In genomic region chr7:118185163-118185860, GRCh38 we compare ENCODE assay signal across 8 cellular contexts. TPM values are rescaled to one million over a fixed set of nuclear protein-coding genes. Genes with fewer than 3 reads are reported as not detected.
A peak's percentile ranks its signal among the peaks of the same experiment; 100 is the strongest.
DNase-seq lines count a peak whose midpoint lies in the region; TF ChIP-seq lines count a peak whose summit lies in the region.

No MANE protein-coding gene starts in this region.

- peak overlapping the region in 4 of 5 experiments; percentile 20 to 75 (median 39) for H3K27ac Mint-ChIP-seq in brain

- no peaks in the 10 kb centered on the region for H3K27me3 ChIP-seq in BE2C
- no peaks in the 10 kb centered on the region for H3K27me3 ChIP-seq in HUES64 (ENCODE audit: insufficient read depth, low read length)
- H3K27me3 ChIP-seq in muscle layer of duodenum (ENCODE audit: low read depth, low read length), result no peaks in the 10 kb centered on the region

- H3K4me3 ChIP-seq in BE2C (ENCODE audit: low read depth, low read length) (peak overlapping the region; percentile 94), HUES64 (ENCODE audit: low read length) (peak overlapping the region; percentile 82), muscle layer of duodenum (ENCODE audit: low read depth in 1 of 2, low read length in 2 of 2) (peak overlapping the region; percentile 78 to 98)

- H3K9ac ChIP-seq in HUES64 (ENCODE audit: low read depth, low read length), result peak overlapping the region; percentile 97; the same call in 1 of the 2 replicates

- H3K9me3 ChIP-seq in BE2C (no peaks in the 10 kb centered on the region), HUES64 (ENCODE audit: insufficient read depth, low read depth, low read length) (no peaks in the 10 kb centered on the region), muscle layer of duodenum (ENCODE audit: control insufficient read depth in 1 of 2, low read length in 2 of 2) (no peaks in the 10 kb centered on the region)

- H3K4me3 Mint-ChIP-seq in brain, result peak overlapping the region; percentile 94 to 98 (median 98)

- H3K36me3 ChIP-seq in BE2C, result peaks cover 17% of the 10 kb centered on the region
- peaks cover 52% of the 10 kb centered on the region for H3K36me3 ChIP-seq in HUES64 (ENCODE audit: insufficient read depth, low read length)
- H3K36me3 ChIP-seq in muscle layer of duodenum (ENCODE audit: control insufficient read depth in 1 of 2, insufficient read depth in 2 of 2, low read length in 2 of 2), result peaks cover 10 to 11% of the 10 kb centered on the region in 2 donors

- peaks cover 0 to 4% (median 0%) of the 10 kb centered on the region in 5 experiments for H3K9me3 Mint-ChIP-seq in brain

- peaks cover 48% of the 10 kb centered on the region for H3K36me3 Mint-ChIP-seq in brain

- H3K27ac ChIP-seq in HUES64 (ENCODE audit: low read depth, low read length) (no peak overlapping the region), muscle layer of duodenum (ENCODE audit: low read length) (peak overlapping the region; percentile 99)

- H3K4me1 ChIP-seq in BE2C (peaks cover 3% of the 10 kb centered on the region; the same call in 1 of the 2 replicates), HUES64 (ENCODE audit: insufficient read depth, low read length) (peaks cover 9% of the 10 kb centered on the region; the same call in 1 of the 2 replicates), muscle layer of duodenum (ENCODE audit: control insufficient read depth in 1 of 2, insufficient read depth in 2 of 2, low read length in 2 of 2) (peaks cover 7 to 23% of the 10 kb centered on the region in 2 donors)

- peaks cover 58% of the 10 kb centered on the region for H3K4me1 Mint-ChIP-seq in brain

- 87% methylated on average over 4 of the region's 6 CpGs for WGBS in HUES64

- TF ChIP-seq CTCF in BE2C (IDR thresholded peaks at IDR 0.05; ENCODE audit: low read depth, low read length), result no peak
- no peak for TF ChIP-seq CTCF in brain (conservative IDR thresholded peaks at IDR 0.05)

- DNase-seq in BE2C (no peak), GM19240 (ENCODE audit: insufficient read length, low spot score) (no peak), NCI-H524 treated with DMSO at 0.1 percent for 48 hours (lab: John Stamatoyannopoulos, UW) (no peak), NCI-H2029 treated with DMSO at 0.1 percent for 48 hours (lab: John Stamatoyannopoulos, UW) (no peak), NCI-H187 (lab: John Stamatoyannopoulos, UW) (no peak)

- H3K27me3 Mint-ChIP-seq in brain, result peaks cover 1% of the 10 kb centered on the region

RNA-seq across cellular contexts. Expression of gene LSM8, which starts 1.3 kb away (rescaled TPM):
- 19.9 TPM for polyA plus RNA-seq in BE2C (2012; ENCODE audit: insufficient read depth, insufficient read length, low read depth)
- polyA plus RNA-seq in HUES64 (2013, experiment 1 of 2), result 36.5 TPM
- polyA plus RNA-seq in HUES64 (2013, experiment 2 of 2), result 39.4 TPM
- 17.8 TPM for polyA plus RNA-seq in brain (ENCODE audit: insufficient read depth, low read depth, low replicate concordance)

RNA-seq across cellular contexts. Expression of gene ANKRD7, which starts 39.2 kb away (rescaled TPM):
- polyA plus RNA-seq in BE2C (2012; ENCODE audit: insufficient read depth, insufficient read length, low read depth), result 0.60 TPM
- not detected for polyA plus RNA-seq in HUES64 (2013, experiment 1 of 2)
- polyA plus RNA-seq in HUES64 (2013, experiment 2 of 2), result not detected
- polyA plus RNA-seq in brain (ENCODE audit: insufficient read depth, low read depth, low replicate concordance), result not detected
